ENCODE assay signal across 17 cellular contexts in the genomic region with DNA sequence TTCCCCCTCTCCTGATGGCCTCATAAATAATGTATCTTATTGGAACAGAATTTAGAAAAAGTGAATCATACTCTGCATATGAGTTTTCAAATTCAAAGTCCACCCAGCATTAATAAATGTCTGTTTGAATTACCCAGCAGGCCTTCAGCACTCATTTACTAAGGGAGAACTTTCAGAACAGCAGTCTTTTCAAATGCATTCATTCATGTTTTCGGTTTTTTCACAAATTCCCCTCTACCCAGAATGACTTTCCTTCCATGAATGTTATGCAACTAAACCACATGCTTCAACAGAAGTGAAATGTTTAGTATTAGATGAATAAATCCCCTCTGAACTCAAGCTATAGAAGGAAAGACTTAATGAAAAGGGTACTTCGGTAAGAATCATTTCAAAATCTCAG.
DNase-seq lines count a peak whose midpoint lies in the region; ATAC-seq and TF ChIP-seq lines count a peak whose summit lies in the region.
"Had no signal": no experiment of that assay in that cellular context is flagged by ENCODE, and none has a peak within 500 bp of the region (broad histone marks: within the 10 kb centered on the region; RNA-seq: fewer than 3 reads in every experiment).

No MANE protein-coding gene starts in this region.

- H3K36me3 Mint-ChIP-seq in CD14-positive monocyte (peaks cover 40 to 62% of the 10 kb centered on the region in 2 donors), Caco-2 (ENCODE audit: insufficient read depth, unreplicated experiment) (peaks cover 23% of the 10 kb centered on the region)
- H3K36me3 Mint-ChIP-seq: type B pancreatic cell had no signal

- POLR2A ChIA-PET in Caco-2 (lab: Charles Lee) = no interaction called here

- H3K36me3 ChIP-seq in Caco-2 (ENCODE audit: control insufficient read depth, insufficient read depth, low read length) = no peaks in the 10 kb centered on the region
- H3K36me3 ChIP-seq in SK-N-MC (ENCODE audit: insufficient read depth, low read length) = no peaks in the 10 kb centered on the region

- H3K4me3 Mint-ChIP-seq in CD14-positive monocyte (peak overlapping the region; percentile 35 to 69), Caco-2 (ENCODE audit: unreplicated experiment) (no peak overlapping the region)
- H3K4me3 Mint-ChIP-seq: type B pancreatic cell had no signal

- H3K4me3 ChIP-seq in Caco-2 (ENCODE audit: low read depth, low read length) = no peak overlapping the region
- no peak overlapping the region for H3K4me3 ChIP-seq in SK-N-MC
- H3K4me3 ChIP-seq in fibroblast of the aortic adventitia (ENCODE audit: low read depth, low read length) = no peak overlapping the region
- H3K4me3 ChIP-seq: BLaER1 treated with 17β-estradiol and CSF1 and Interleukin-3, amounts not matched to agents 10 nM and 100 nM; left lung had no signal

- DNase-seq in CD14-positive monocyte (ENCODE audit: low spot score) (no peak), Caco-2 (no peak), SK-N-MC (ENCODE audit: low read depth, low spot score) (no peak), fibroblast of the aortic adventitia (ENCODE audit: low read depth) (peak; percentile 44), dedifferentiated amniotic fluid mesenchymal stem cell (ENCODE audit: extremely low spot score) (no peak), left colon (no peak), DMS114 treated with DMSO at 0.1 percent for 48 hours (lab: John Stamatoyannopoulos, UW; ENCODE audit: unreplicated experiment) (no peak)
- DNase-seq: amniotic stem cell; left lung; NCI-H2081; NCI-H82; retina; stimulated activated CD4-positive, alpha-beta T cell treated with anti-CD3 and anti-CD28 coated beads, Interleukin-1b, Interleukin-23, amount 100 ng/mL, for 48 hours had no signal

- H3K27me3 ChIP-seq in Caco-2 (replicated peaks; ENCODE audit: control insufficient read depth, insufficient read depth, low read length) = no peaks in the 10 kb centered on the region
- H3K27me3 ChIP-seq: BLaER1 treated with 17β-estradiol and CSF1 and Interleukin-3, amounts not matched to agents 10 nM and 100 nM; left lung had no signal

- no peaks in the 10 kb centered on the region for H3K9me3 Mint-ChIP-seq in CD14-positive monocyte
- no peaks in the 10 kb centered on the region for H3K9me3 Mint-ChIP-seq in Caco-2 (ENCODE audit: unreplicated experiment)

- H3K4me1 ChIP-seq in Caco-2 = peaks cover 35% of the 10 kb centered on the region

- H3K4me1 Mint-ChIP-seq in CD14-positive monocyte = peaks cover 82% of the 10 kb centered on the region
- H3K4me1 Mint-ChIP-seq in Caco-2 (ENCODE audit: low read depth, unreplicated experiment) = peaks cover 33% of the 10 kb centered on the region

- peak overlapping the region; percentile 6 for H3K9ac ChIP-seq in SK-N-MC (ENCODE audit: insufficient read length)
- H3K9ac ChIP-seq: BLaER1 treated with 17β-estradiol and CSF1 and Interleukin-3, amounts not matched to agents 10 nM and 100 nM had no signal

- no peak for TF ChIP-seq CTCF in CD14-positive monocyte (IDR thresholded peaks at IDR 0.05)
- no peak for TF ChIP-seq CTCF in Caco-2 (IDR thresholded peaks at IDR 0.05; ENCODE audit: insufficient read depth in 1 of 2, low read depth in 1 of 2, low read length in 1 of 2, severe bottlenecking in 1 of 2, unreplicated experiment in 1 of 2)
- no peak for TF ChIP-seq CTCF in fibroblast of the aortic adventitia (IDR thresholded peaks at IDR 0.05; ENCODE audit: insufficient read depth, low read length)

- BruUV-seq in Caco-2 (replicated peaks; lab: Mats Ljungman, UMichigan) = no TSS peak

- no peak for ATAC-seq in left colon
- ATAC-seq in GM19351 (IDR thresholded peaks at IDR 0.05; ENCODE audit: unreplicated experiment) = no peak
- ATAC-seq: left lung, Right ventricle myocardium inferior had no signal

- H3K27ac ChIP-seq in SK-N-MC = peak overlapping the region; percentile 66
- H3K27ac ChIP-seq: BLaER1 treated with 17β-estradiol and CSF1 and Interleukin-3, amounts not matched to agents 10 nM and 100 nM had no signal

- H3K27ac Mint-ChIP-seq in CD14-positive monocyte = peak overlapping the region; percentile 83 to 96 (median 91)
- H3K27ac Mint-ChIP-seq in Caco-2 (ENCODE audit: unreplicated experiment) = peak overlapping the region; percentile 57

- H3K27me3 Mint-ChIP-seq in CD14-positive monocyte (ENCODE audit: low read depth in 3 of 3) (peaks cover 0 to 1% (median 0%) of the 10 kb centered on the region in 3 donors), Caco-2 (ENCODE audit: insufficient read depth, unreplicated experiment) (no peaks in the 10 kb centered on the region)

- H3K9me3 ChIP-seq in Caco-2 = no peaks in the 10 kb centered on the region
- no peaks in the 10 kb centered on the region for H3K9me3 ChIP-seq in SK-N-MC (ENCODE audit: low read depth, low read length)
- H3K9me3 ChIP-seq: left lung had no signal

- intact Hi-C loops in CD14-positive monocyte (cut with micrococcal nuclease) (no loop called here), Caco-2 (cut with micrococcal nuclease; ENCODE audit: unreplicated experiment) (no loop called here), left colon (cut with DNase I, micrococcal nuclease) (no loop called here)

- CTCF ChIA-PET in Caco-2 (lab: Charles Lee) = no interaction called here
